In the genomic region with DNA sequence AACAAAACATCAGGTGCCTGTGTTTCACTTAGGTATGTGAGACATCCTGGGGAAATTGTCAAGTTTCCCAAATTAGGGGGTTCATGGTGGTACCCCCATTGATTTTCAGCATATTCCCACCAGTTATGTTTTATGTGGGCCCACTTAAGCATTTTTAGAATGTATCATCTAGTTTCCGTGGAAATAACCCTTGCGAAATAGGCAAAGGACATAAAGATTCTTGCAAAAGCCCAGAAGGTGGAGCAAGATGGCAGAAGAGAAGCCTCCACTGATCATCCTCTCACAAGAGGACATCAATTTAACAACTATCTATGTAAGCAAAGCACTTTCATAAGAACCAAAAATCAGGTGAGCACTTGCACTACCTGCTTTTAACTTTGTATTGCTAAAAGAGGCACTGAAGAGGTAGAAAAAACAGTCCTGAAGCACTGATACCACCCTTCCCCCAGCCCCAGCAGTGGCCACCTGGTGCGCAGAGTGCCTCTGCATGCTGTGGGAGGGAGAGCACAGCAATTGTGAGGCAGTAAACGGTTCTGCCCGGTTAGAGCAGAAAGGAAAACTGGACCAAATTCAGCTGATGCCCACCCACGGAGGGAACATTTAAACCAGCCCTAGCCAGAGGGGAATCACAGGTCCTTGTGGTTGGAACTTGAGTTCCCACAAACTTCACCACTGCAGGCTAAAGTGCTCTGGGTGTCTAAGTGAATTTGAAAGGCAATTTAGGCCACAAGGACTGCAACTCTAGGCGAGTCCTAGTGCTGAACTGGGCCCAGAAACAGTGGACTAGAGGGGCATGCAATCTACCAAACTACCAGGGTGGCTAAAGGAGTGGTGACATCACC, we compare ENCODE assay signal across 10 cellular contexts. TPM values are rescaled to one million over a fixed set of nuclear protein-coding genes. Genes with fewer than 3 reads are reported as not detected.
DNase-seq lines count a peak whose midpoint lies in the region; ATAC-seq, FAIRE-seq and TF ChIP-seq lines count a peak whose summit lies in the region.
"Had no signal": no experiment of that assay in that cellular context is flagged by ENCODE, and none has a peak within 500 bp of the region (broad histone marks: within the 10 kb centered on the region; RNA-seq: fewer than 3 reads in every experiment).

No MANE protein-coding gene starts in this region.

- no peak overlapping the region for H3K4me3 ChIP-seq in pancreas

- H3K4me1 ChIP-seq in pancreas: no peaks in the 10 kb centered on the region

- peak overlapping the region; percentile 82 to 86 for H3K27ac Mint-ChIP-seq in effector memory CD8-positive, alpha-beta T cell
- H3K27ac Mint-ChIP-seq: endodermal cell had no signal

- no peaks in the 10 kb centered on the region for H3K36me3 ChIP-seq in pancreas

- intact Hi-C loops in pancreas (cut with DNase I): no loop called here

- no peaks in the 10 kb centered on the region for H3K27me3 Mint-ChIP-seq in effector memory CD8-positive, alpha-beta T cell

- H3K4me3 Mint-ChIP-seq in effector memory CD8-positive, alpha-beta T cell: peak overlapping the region in 1 of 2 donors; percentile 9
- H3K4me3 Mint-ChIP-seq: endodermal cell had no signal

- no peak for TF ChIP-seq CTCF in pancreas (IDR thresholded peaks at IDR 0.05)

- no peaks in the 10 kb centered on the region for H3K9me3 ChIP-seq in pancreas

- H3K4me1 Mint-ChIP-seq in effector memory CD8-positive, alpha-beta T cell (ENCODE audit: low read depth in 2 of 2): peaks cover 30 to 50% of the 10 kb centered on the region in 2 donors
- H3K4me1 Mint-ChIP-seq: endodermal cell had no signal

- no peak overlapping the region for H3K27ac ChIP-seq in pancreas

- ATAC-seq in GM18498 (IDR thresholded peaks at IDR 0.05; ENCODE audit: unreplicated experiment) (peak; percentile 51), GM21528 (IDR thresholded peaks at IDR 0.05; ENCODE audit: low FRiP score, unreplicated experiment) (peak; percentile 42), HG03521 (IDR thresholded peaks at IDR 0.05; ENCODE audit: unreplicated experiment) (peak; percentile 47), pancreas (no peak)
- ATAC-seq in effector memory CD8-positive, alpha-beta T cell (replicated peaks): no peak

- no peaks in the 10 kb centered on the region for H3K9me3 Mint-ChIP-seq in effector memory CD8-positive, alpha-beta T cell
- H3K9me3 Mint-ChIP-seq: endodermal cell had no signal

- no peak for DNase-seq in effector memory CD8-positive, alpha-beta T cell
- DNase-seq in pancreas: no peak
- no peak for DNase-seq in HT-29 (ENCODE audit: low spot score)
- DNase-seq in frontal cortex (ENCODE audit: low spot score in 2 of 2): no peak
- no peak for DNase-seq in NCI-H2227 treated with DMSO at 0.1 percent for 48 hours (lab: John Stamatoyannopoulos, UW)
- DNase-seq: endodermal cell, T-helper 9 cell had no signal

- H3K27me3 ChIP-seq in pancreas: no peaks in the 10 kb centered on the region

- no peak for FAIRE-seq in pancreas (lab: Jason Lieb, UNC)
- FAIRE-seq in frontal cortex (lab: Jason Lieb, UNC): no peak

- no peaks in the 10 kb centered on the region for H3K36me3 Mint-ChIP-seq in effector memory CD8-positive, alpha-beta T cell (ENCODE audit: insufficient read depth)

- WGBS in pancreas, 2 donors: 82 to 88% methylated on average over 7 of the region's 7 CpGs

RNA-seq across cellular contexts. Expression of gene MCOLN2, which starts 23.2 kb away (rescaled TPM):
- total RNA-seq in pancreas (1 to 10 TPM in 3 of 6 donors, under 1 TPM in 3; 0.47 to 1.7 (median 1.1) TPM), frontal cortex (not detected)
- under 1 TPM; 0.59 to 0.95 TPM for polyA plus RNA-seq in pancreas
- not detected in 2 replicates for total RNA-seq in HT-29 (2014; rRNA removed; shearing (Covaris generic))

Comparison
In these comparisons a context has a peak if more than half of its experiments do, and no peak if none do; other contexts are left out.
1. ATAC-seq: peak in GM18498 (single experiment), GM21528 (single experiment) and HG03521 (single experiment); none in effector memory CD8-positive, alpha-beta T cell (single experiment) and pancreas (0 of 4).